10 cellular contexts compared by ENCODE assay signal in the genomic region with DNA sequence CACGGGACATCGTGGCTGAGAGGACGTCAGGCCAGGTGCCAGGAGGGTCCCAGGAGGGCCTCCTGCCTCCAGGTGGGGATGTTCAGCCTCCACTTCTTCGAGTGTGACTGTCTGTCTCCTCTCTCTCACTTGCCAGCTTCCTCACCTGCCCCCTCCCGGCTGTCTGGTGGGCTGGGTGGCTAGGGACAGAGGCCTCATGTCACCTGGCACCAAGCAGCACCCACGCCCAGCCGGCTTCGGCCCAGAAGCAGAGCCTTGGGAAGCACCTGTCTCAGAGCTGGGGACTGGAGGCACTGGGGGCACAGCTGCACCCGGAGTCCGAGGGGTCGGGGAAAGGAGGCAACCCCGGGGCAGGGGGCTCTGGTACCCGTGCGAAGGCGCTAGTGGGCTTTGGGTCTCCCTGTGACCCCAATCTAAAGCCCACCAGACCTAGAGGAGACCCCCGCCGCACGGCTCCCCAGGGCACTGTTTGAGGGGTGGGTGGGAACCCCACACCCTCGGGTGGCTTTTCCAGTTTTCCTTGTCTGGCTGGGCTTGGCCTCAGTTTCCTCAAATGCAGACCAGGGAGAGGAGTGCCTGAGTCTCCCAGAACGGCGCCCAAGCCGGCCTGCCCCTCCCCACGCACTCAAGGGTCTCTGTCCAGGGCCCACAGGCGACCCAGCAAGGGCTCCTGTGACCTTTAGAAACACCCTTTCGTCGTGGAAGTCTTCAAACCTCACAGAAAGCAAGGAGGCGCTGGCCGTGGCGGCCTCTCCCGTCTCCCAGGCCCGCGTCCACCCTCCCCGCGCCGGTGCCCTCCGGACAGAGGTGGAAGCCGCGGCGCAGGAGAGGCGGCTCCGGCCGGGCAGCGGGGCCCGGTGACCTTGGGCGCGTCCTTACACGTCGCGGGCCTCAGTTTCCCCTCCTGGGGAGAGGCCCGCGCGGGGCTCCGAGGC. TPM values are rescaled to one million over a fixed set of nuclear protein-coding genes. Genes with fewer than 3 reads are reported as not detected.
DNase-seq lines count a peak whose midpoint lies in the region; ATAC-seq, FAIRE-seq and TF ChIP-seq lines count a peak whose summit lies in the region.
"Had no signal": no experiment of that assay in that cellular context is flagged by ENCODE, and none has a peak within 500 bp of the region (broad histone marks: within the 10 kb centered on the region; RNA-seq: fewer than 3 reads in every experiment).

No MANE protein-coding gene starts in this region.

- FAIRE-seq in A549 (lab: Jason Lieb, UNC): no peak

- WGBS in A549 (ENCODE audit: missing lambda C conversion rate): 5% methylated on average over 4 of the region's 53 CpGs
- 21% methylated on average over 53 of the region's 53 CpGs for WGBS in right cardiac atrium

- H3K4me1 ChIP-seq in A549 (peaks cover 52% of the 10 kb centered on the region), right cardiac atrium (ENCODE audit: control insufficient read depth, insufficient read depth, low read length) (no peaks in the 10 kb centered on the region)

- POLR2A ChIA-PET in A549 (lab: Yijun Ruan, JAX): interaction anchor here (0.7 kb wide), 1 partner anchor 15 kb away, joined by 3 read pairs; no protein-coding TSS in a partner anchor

- H3K4me3 ChIP-seq in A549 (peak overlapping the region; percentile 49), right cardiac atrium (ENCODE audit: low read length) (peak overlapping the region; percentile 3)
- H3K4me3 ChIP-seq: SJSA1 had no signal

- in situ Hi-C loops in GM13977 (cut with MboI; ENCODE audit: low pct_unique_long_range_greater_than_20kb, low sequenced_read_pairs, unreplicated experiment): loop anchor here (25.0 kb wide), 1 partner anchor 148 kb away; no protein-coding TSS in a partner anchor

- ATAC-seq in A549 (peak; percentile 15 to 19; a peak in 5 of 6 replicates), right cardiac atrium (peak in 1 of 2 donors; percentile 1)

- peak overlapping the region; percentile 98 for H3K4me2 ChIP-seq in A549

- no peaks in the 10 kb centered on the region for H3K27me3 ChIP-seq in right cardiac atrium (ENCODE audit: control insufficient read depth, insufficient read depth)

- TF ChIP-seq RAD21 in A549 (conservative IDR thresholded peaks at IDR 0.05 in 1 of 2, IDR thresholded peaks at IDR 0.05 in 1 of 2): no peak

- intact Hi-C loops in right cardiac atrium (cut with DNase I): no loop called here

- no peak for TF ChIP-seq POLR2A in A549 (IDR thresholded peaks at IDR 0.05; ENCODE audit: low read length)

- TF ChIP-seq EP300 in A549 (IDR thresholded peaks at IDR 0.05): no peak

- CTCF ChIA-PET in A549 (lab: Yijun Ruan, JAX): interaction anchor here (0.6 to 5.8 kb wide), 15 partner anchors 8 to 145 kb away, joined by 3 to 31 read pairs (median 4); partner anchors contain the start of gene POLRMT

- TF ChIP-seq CTCF in A549 (IDR thresholded peaks at IDR 0.05): no peak
- TF ChIP-seq CTCF in GM13977 (IDR thresholded peaks at IDR 0.05; ENCODE audit: extremely low read depth, insufficient read depth, missing control alignments): peak; percentile 23

- no peaks in the 10 kb centered on the region for H3K9me3 ChIP-seq in A549
- no peaks in the 10 kb centered on the region for H3K9me3 ChIP-seq in right cardiac atrium (ENCODE audit: control insufficient read depth, low read length)

- peak in 1 of 2 experiments; percentile 64 for DNase-seq in A549 (ENCODE audit: low read depth in 1 of 2, low spot score in 1 of 2)
- DNase-seq in GM13977 (ENCODE audit: low spot score): no peak
- DNase-seq in OCI-M1 (lab: John Stamatoyannopoulos, UW): peak; percentile 36
- peak in 2 of 3 donors; percentile 14 to 57 for DNase-seq in right cardiac atrium
- no peak for DNase-seq in foreskin melanocyte
- no peak for DNase-seq in AG08396 (ENCODE audit: low spot score)
- no peak for DNase-seq in activated CD8-positive, alpha-beta memory T cell treated with anti-CD3 and anti-CD28 coated beads for 24 hours
- no peak for DNase-seq in GF-D8 (lab: John Stamatoyannopoulos, UW)

- H3K27ac ChIP-seq in A549 (peak overlapping the region; percentile 82 to 93), right cardiac atrium (ENCODE audit: low read length) (peak overlapping the region; percentile 32)
- H3K27ac ChIP-seq: SJSA1 had no signal

TF ChIP-seq in A549, 52 proteins besides CTCF, POLR2A, EP300 and RAD21:
- no peak for TF ChIP-seq RCOR1 (IDR thresholded peaks at IDR 0.05; ENCODE audit: low read depth, low read length)
- TF ChIP-seq MAZ (IDR thresholded peaks at IDR 0.05; ENCODE audit: borderline replicate concordance, low read depth, low read length): no peak
- TF ChIP-seq MAFK (IDR thresholded peaks at IDR 0.05; ENCODE audit: partially characterized antibody): no peak
- TF ChIP-seq RARB (CRISPR knock-in tag; IDR thresholded peaks at IDR 0.05): no peak
- TF ChIP-seq HOXB13 (CRISPR knock-in tag; IDR thresholded peaks at IDR 0.05; ENCODE audit: low read depth): no peak
- no peak for TF ChIP-seq USF2 (IDR thresholded peaks at IDR 0.05)
- no peak for TF ChIP-seq KDM5A (IDR thresholded peaks at IDR 0.05)
- TF ChIP-seq MYC (IDR thresholded peaks at IDR 0.05; ENCODE audit: borderline replicate concordance, low read length): no peak

RNA-seq across cellular contexts. Expression of gene HCN2, which starts 0.7 kb away (rescaled TPM):
- polyA plus RNA-seq in A549 (2011; rRNA removed): 2.7 and 7.1 TPM in 2 replicates
- polyA plus RNA-seq in A549 (2012; cell fraction: cytosol; rRNA removed): 11.4 and 16.3 TPM in 2 replicates
- 13.9 and 20.2 TPM in 2 replicates for polyA plus RNA-seq in A549 (2012; cell fraction: nucleus; rRNA removed)
- polyA plus RNA-seq in A549 (2017; fragmentation: RNase III; extraction: RNeasy Plus Mini Kit Qiagen cat#74134 plus additional on column Dnase treatment): 23.2 to 24.8 TPM (median 24.7 TPM) in 3 replicates
- 15.7 and 22.3 TPM in 2 replicates for polyA minus RNA-seq in A549 (2011; rRNA and poly(A)+ RNA removed)
- 10 to 100 TPM; 15.8 to 24.7 (median 21.7) TPM for total RNA-seq in right cardiac atrium
- polyA plus RNA-seq in right cardiac atrium: 19.3 TPM

RNA-seq across cellular contexts. Expression of gene BSG, which starts 16.6 kb away (rescaled TPM):
- polyA plus RNA-seq in A549 (2011; rRNA removed) (237 and 285 TPM in 2 replicates), A549 (2017; fragmentation: RNase III; extraction: RNeasy Plus Mini Kit Qiagen cat#74134 plus additional on column Dnase treatment) (528 to 583 TPM (median 579 TPM) in 3 replicates), right cardiac atrium (1,705 TPM)
- 453 and 544 TPM in 2 replicates for polyA plus RNA-seq in A549 (2012; cell fraction: cytosol; rRNA removed)
- 893 and 1,029 TPM in 2 replicates for polyA plus RNA-seq in A549 (2012; cell fraction: nucleus; rRNA removed)
- 251 and 294 TPM in 2 replicates for polyA minus RNA-seq in A549 (2011; rRNA and poly(A)+ RNA removed)
- total RNA-seq in right cardiac atrium: 1,000 to 10,000 TPM; 1,142 to 1,510 (median 1,274) TPM

RNA-seq across cellular contexts. Expression of gene POLRMT, which starts 44.3 kb away (rescaled TPM):
- polyA plus RNA-seq in A549 (2011; rRNA removed): 41.9 and 59.8 TPM in 2 replicates
- polyA plus RNA-seq in A549 (2012; cell fraction: cytosol; rRNA removed): 58.8 and 76.2 TPM in 2 replicates
- 187 and 288 TPM in 2 replicates for polyA plus RNA-seq in A549 (2012; cell fraction: nucleus; rRNA removed)
- 65.0 to 68.8 TPM (median 66.5 TPM) in 3 replicates for polyA plus RNA-seq in A549 (2017; fragmentation: RNase III; extraction: RNeasy Plus Mini Kit Qiagen cat#74134 plus additional on column Dnase treatment)
- 192 and 233 TPM in 2 replicates for polyA minus RNA-seq in A549 (2011; rRNA and poly(A)+ RNA removed)
- 10 to 100 TPM; 36.1 to 46.4 (median 45.1) TPM for total RNA-seq in right cardiac atrium
- polyA plus RNA-seq in right cardiac atrium: 36.8 TPM

RNA-seq across cellular contexts. Expression of gene GZMM, which starts 45.2 kb away (rescaled TPM):
- polyA plus RNA-seq in A549 (2011; rRNA removed): not detected in 2 replicates
- polyA plus RNA-seq in A549 (2012; cell fraction: cytosol; rRNA removed): 0.11 and 0.14 TPM in 2 replicates
- 0.39 and 0.64 TPM in 2 replicates for polyA plus RNA-seq in A549 (2012; cell fraction: nucleus; rRNA removed)
- 0.11 TPM in 1 of 3 replicates, not detected in the others for polyA plus RNA-seq in A549 (2017; fragmentation: RNase III; extraction: RNeasy Plus Mini Kit Qiagen cat#74134 plus additional on column Dnase treatment)
- polyA minus RNA-seq in A549 (2011; rRNA and poly(A)+ RNA removed): not detected in 2 replicates
- total RNA-seq in right cardiac atrium: under 1 TPM in 2 of 4 donors, not detected in 2; 0.26 to 0.32 TPM
- polyA plus RNA-seq in right cardiac atrium: 0.43 TPM
- total RNA-seq: dermis blood vessel endothelial cell, SJSA1 had no signal

RNA-seq across cellular contexts. Expression of gene FGF22, which starts 50.7 kb away (rescaled TPM):
- polyA plus RNA-seq in A549 (2011; rRNA removed) (0.13 TPM in 1 of 2 replicates, not detected in the other), A549 (2017; fragmentation: RNase III; extraction: RNeasy Plus Mini Kit Qiagen cat#74134 plus additional on column Dnase treatment) (0.79 to 1.1 TPM (median 1.0 TPM) in 3 replicates), right cardiac atrium (0.23 TPM)
- polyA plus RNA-seq in A549 (2012; cell fraction: cytosol; rRNA removed): 0.28 and 0.39 TPM in 2 replicates
- 1.5 and 1.7 TPM in 2 replicates for polyA plus RNA-seq in A549 (2012; cell fraction: nucleus; rRNA removed)
- not detected in 2 replicates for polyA minus RNA-seq in A549 (2011; rRNA and poly(A)+ RNA removed)
- under 1 TPM in 3 of 4 donors, not detected in 1; 0.15 to 0.34 (median 0.17) TPM for total RNA-seq in right cardiac atrium
- total RNA-seq: dermis blood vessel endothelial cell had no signal

Comparison
In these comparisons a context has a peak if more than half of its experiments do, and no peak if none do; other contexts are left out.
1. DNase-seq: peak in OCI-M1 (single experiment) and right cardiac atrium (2 of 3); none in GM13977 (single experiment), foreskin melanocyte (single experiment), AG08396 (single experiment), activated CD8-positive, alpha-beta memory T cell treated with anti-CD3 and anti-CD28 coated beads for 24 hours (single experiment) and GF-D8 (single experiment).